In the genomic region with DNA sequence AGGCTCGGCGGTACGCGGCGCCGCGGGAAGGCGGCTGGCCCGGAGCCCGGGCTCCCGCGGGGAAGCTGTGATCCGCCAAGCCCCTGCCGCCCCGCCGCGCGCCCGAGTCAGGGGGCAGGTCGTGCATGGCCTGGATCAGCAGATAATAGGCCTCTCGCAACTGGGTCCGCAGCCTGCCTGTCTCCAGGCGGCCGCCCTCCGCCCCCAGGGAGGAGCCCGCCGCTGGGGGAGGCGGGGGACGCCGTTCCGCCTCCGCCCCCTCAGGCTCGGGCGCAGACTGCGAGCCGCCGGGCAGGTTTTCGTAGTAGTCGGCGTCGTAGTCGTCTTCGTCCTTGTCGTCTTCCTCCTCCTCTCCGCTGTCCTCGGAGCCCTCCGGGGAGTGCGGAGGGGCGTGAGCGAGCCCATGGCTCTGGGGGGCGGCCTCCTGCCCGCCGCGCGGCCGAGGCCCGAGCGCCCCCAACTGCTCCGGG, we compare ENCODE assay signal across 8 cellular contexts. TPM values are rescaled to one million over a fixed set of nuclear protein-coding genes. Genes with fewer than 3 reads are reported as not detected.
A peak's percentile ranks its signal among the peaks of the same experiment; 100 is the strongest.
DNase-seq lines count a peak whose midpoint lies in the region; ATAC-seq, FAIRE-seq and TF ChIP-seq lines count a peak whose summit lies in the region.

Gene SYDE2, minus strand, starts transcription at position 147 of the 470 bp plus-strand sequence. Its CDS starts 20 bp downstream, at position 127.

- H3K4me3 ChIP-seq in AG10803 (ENCODE audit: low read length): peak within 1 kb of the TSS; percentile 80
- peak within 1 kb of the TSS; percentile 11 to 66 (median 64) for H3K4me3 ChIP-seq in endothelial cell of umbilical vein (replicated peaks in 1 of 3; ENCODE audit: insufficient read depth in 1 of 3, low read depth in 1 of 3, low read length in 3 of 3)

- dilution Hi-C loops in endothelial cell of umbilical vein (cut with MboI; ENCODE audit: extremely low pct_ligation_motif_present, low sequenced_read_pairs): no loop called here

- H3K4me2 ChIP-seq in endothelial cell of umbilical vein (ENCODE audit: insufficient read depth, low read length): peak within 1 kb of the TSS; percentile 77

- peak; percentile 18 for FAIRE-seq in endothelial cell of umbilical vein (lab: Jason Lieb, UNC)

- no TSS peak for BruUV-seq in endothelial cell of umbilical vein (replicated peaks; lab: Mats Ljungman, UMichigan)

- ATAC-seq in GM19035 (IDR thresholded peaks at IDR 0.05; ENCODE audit: unreplicated experiment) (peak; percentile 70), HG03280 (IDR thresholded peaks at IDR 0.05; ENCODE audit: unreplicated experiment) (peak; percentile 66)

- H3K4me1 ChIP-seq in endothelial cell of umbilical vein (ENCODE audit: control insufficient read depth, extremely low read depth, insufficient read depth, low read length): peaks cover 16% of the 10 kb centered on the region

- no peaks in the 10 kb centered on the region for H3K36me3 ChIP-seq in endothelial cell of umbilical vein (ENCODE audit: control insufficient read depth in 2 of 2, extremely low read depth in 1 of 2, insufficient read depth in 2 of 2, low read length in 2 of 2)

- peak within 1 kb of the TSS; percentile 69 for H3K27ac ChIP-seq in endothelial cell of umbilical vein (ENCODE audit: insufficient read depth, low read depth, low read length)

- POLR2A ChIA-PET in endothelial cell of umbilical vein (lab: Charles Lee): no interaction called here

- peak within 1 kb of the TSS; percentile 76 for H2AFZ ChIP-seq in endothelial cell of umbilical vein (ENCODE audit: low read depth, low read length)

- peak; percentile 70 for DNase-seq in AG10803 (ENCODE audit: low read depth)
- peak; percentile 79 for DNase-seq in NCI-H748 (lab: John Stamatoyannopoulos, UW; ENCODE audit: unreplicated experiment)
- DNase-seq in activated CD8-positive, alpha-beta memory T cell treated with anti-CD3 and anti-CD28 coated beads for 48 hours (ENCODE audit: low read depth in 2 of 3, low spot score in 2 of 3): peak; percentile 23 to 54 (median 30)
- DNase-seq in endothelial cell of umbilical vein (ENCODE audit: low read depth, low spot score): peak; percentile 72
- DNase-seq in mucosa of gallbladder (ENCODE audit: low spot score): peak; percentile 75
- peak; percentile 42 to 61 for DNase-seq in stimulated activated CD8-positive, alpha-beta memory T cell treated with anti-CD3 and anti-CD28 coated beads, Interleukin-4, amount 100 ng/mL, for 1 hour (ENCODE audit: low read depth in 2 of 2, low spot score in 1 of 2)

- H3K9me3 ChIP-seq in endothelial cell of umbilical vein (replicated peaks; ENCODE audit: control insufficient read depth, insufficient read depth, low read length): no peaks in the 10 kb centered on the region

- TF ChIP-seq POLR2A in endothelial cell of umbilical vein (IDR thresholded peaks at IDR 0.05; ENCODE audit: low read depth, low read length): peak; percentile 69

- TF ChIP-seq CTCF in AG10803 (conservative IDR thresholded peaks at IDR 0.05; ENCODE audit: low read length): no peak
- no peak for TF ChIP-seq CTCF in endothelial cell of umbilical vein (IDR thresholded peaks at IDR 0.05; ENCODE audit: extremely low read depth in 1 of 2, insufficient read depth in 1 of 2, low read depth in 1 of 2, low read length in 2 of 2)

- CTCF ChIA-PET in endothelial cell of umbilical vein (lab: Charles Lee): interaction anchor here (1.3 to 2.1 kb wide), 4 partner anchors 54 to 507 kb away, joined by 3 to 8 read pairs (median 4); partner anchors contain the start of gene ZNHIT6

- no peaks in the 10 kb centered on the region for H4K20me1 ChIP-seq in endothelial cell of umbilical vein (replicated peaks; ENCODE audit: control insufficient read depth, extremely low read depth, insufficient read depth, low read length)

- H3K9me1 ChIP-seq in endothelial cell of umbilical vein (replicated peaks; ENCODE audit: control insufficient read depth, extremely low read depth, insufficient read depth, low read length): no peaks in the 10 kb centered on the region

- no peaks in the 10 kb centered on the region for H3K79me2 ChIP-seq in endothelial cell of umbilical vein (ENCODE audit: control insufficient read depth, insufficient read depth, low read length)

- H3K27me3 ChIP-seq in endothelial cell of umbilical vein (ENCODE audit: control insufficient read depth in 2 of 2, insufficient read depth in 2 of 2, low read length in 2 of 2): peaks cover 0 to 2% of the 10 kb centered on the region in 2 experiments

- H3K9ac ChIP-seq in endothelial cell of umbilical vein (replicated peaks; ENCODE audit: extremely low read depth, insufficient read depth, low read length): peak within 1 kb of the TSS; percentile 61

- intact Hi-C loops in endothelial cell of umbilical vein (cut with micrococcal nuclease): loop anchor here (1.0 to 5.0 kb wide), 5 partner anchors 41 to 866 kb away; partner anchors contain the start of gene C1orf52

TF ChIP-seq in endothelial cell of umbilical vein, 7 proteins besides CTCF, POLR2A, EP300 and RAD21:
- peak; percentile 62 for TF ChIP-seq POLR2AphosphoS5 (IDR thresholded peaks at IDR 0.05; ENCODE audit: insufficient read depth, low read depth, low read length)
- TF ChIP-seq EZH2 (IDR thresholded peaks at IDR 0.05; ENCODE audit: borderline replicate concordance, low read depth, low read length, severe bottlenecking): no peak
- no peak for TF ChIP-seq MAX (IDR thresholded peaks at IDR 0.05; ENCODE audit: insufficient read depth, insufficient read length)
- no peak for TF ChIP-seq GATA2 (IDR thresholded peaks at IDR 0.05; ENCODE audit: insufficient read depth, insufficient read length, low read depth, low read length)
- no peak for TF ChIP-seq MYC (IDR thresholded peaks at IDR 0.05; ENCODE audit: low read depth, low read length)

RNA-seq across cellular contexts. Expression of gene SYDE2, which starts in this region (rescaled TPM):
- total RNA-seq in endothelial cell of umbilical vein (2.9 and 3.1 TPM in 2 replicates), mucosa of gallbladder (19.8 TPM)
- 0.41 and 0.52 TPM in 2 replicates for polyA plus RNA-seq in endothelial cell of umbilical vein
- 0.59 and 0.69 TPM in 2 replicates for polyA plus RNA-seq in endothelial cell of umbilical vein (2011; cell fraction: cytosol; rRNA removed)
- polyA plus RNA-seq in endothelial cell of umbilical vein (2011; cell fraction: nucleus; rRNA removed): 0.97 and 1.2 TPM in 2 replicates
- 0.72 and 0.82 TPM in 2 replicates for polyA plus RNA-seq in endothelial cell of umbilical vein (2012)
- 2.9 and 3.5 TPM in 2 replicates for polyA minus RNA-seq in endothelial cell of umbilical vein
- 2.7 TPM for polyA minus RNA-seq in endothelial cell of umbilical vein (2011; cell fraction: cytosol; rRNA and poly(A)+ RNA removed)
- polyA minus RNA-seq in endothelial cell of umbilical vein (2011; cell fraction: nucleus; rRNA and poly(A)+ RNA removed): 3.0 and 4.4 TPM in 2 replicates

Comparison
In these comparisons a context has a peak if more than half of its experiments do, and no peak if none do; other contexts are left out.
1. Peak in every context shown above with its lines: DNase-seq, ATAC-seq, H3K4me3 ChIP-seq and H3K27ac ChIP-seq.